Comparison of ENCODE assay signal across 8 cellular contexts in the genomic region with DNA sequence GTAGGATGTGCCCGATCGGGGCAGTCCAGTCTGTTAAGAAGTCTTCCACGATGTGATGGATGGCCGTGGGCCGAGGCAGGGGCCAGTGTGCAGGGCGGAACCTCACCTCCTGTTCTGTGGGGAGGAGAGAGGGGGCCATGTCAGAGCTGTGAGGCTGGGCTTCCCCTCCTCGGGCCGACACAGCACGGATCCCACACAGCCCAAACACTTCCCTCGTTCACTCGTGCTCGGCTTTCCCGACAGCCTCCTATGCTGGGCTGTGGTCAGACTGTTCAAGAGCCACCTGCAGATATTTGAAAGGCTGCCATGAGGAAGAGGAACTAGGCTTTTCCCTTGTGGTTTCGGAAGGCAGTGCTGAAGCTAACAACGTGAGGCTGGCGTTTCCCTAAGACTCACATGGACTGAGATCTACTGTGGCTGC. TPM values are rescaled to one million over a fixed set of nuclear protein-coding genes. Genes with fewer than 3 reads are reported as not detected.
DNase-seq lines count a peak whose midpoint lies in the region; ATAC-seq lines count a peak whose summit lies in the region.

No MANE protein-coding gene starts in this region.

- H3K27me3 Mint-ChIP-seq in activated naive CD8-positive, alpha-beta T cell treated with anti-CD3 and anti-CD28 coated beads, Interleukin-2, amount 10 ng/mL, durations not matched to agents 7 days and 5 days: no peaks in the 10 kb centered on the region
- H3K27me3 Mint-ChIP-seq in stimulated activated naive B cell treated with anti-CD40 and anti-IgM and Interleukin-4, amounts not matched to agents 10 μg/mL and 1 μg/mL and 100 μg/mL, for 72 hours: no peaks in the 10 kb centered on the region

- POLR2A ChIA-PET in activated naive CD8-positive, alpha-beta T cell treated with anti-CD3 and anti-CD28 coated beads, Interleukin-2, amount 10 ng/mL, durations not matched to agents 7 days and 5 days (lab: Charles Lee): interaction anchor here (2.9 kb wide), 2 partner anchors 12 to 13 kb away, joined by 10 to 12 read pairs; a partner anchor contains a TSS

- no peak overlapping the region for H3K4me3 Mint-ChIP-seq in activated naive CD8-positive, alpha-beta T cell treated with anti-CD3 and anti-CD28 coated beads, Interleukin-2, amount 10 ng/mL, durations not matched to agents 7 days and 5 days
- peak overlapping the region; percentile 61 to 67 for H3K4me3 Mint-ChIP-seq in stimulated activated naive B cell treated with anti-CD40 and anti-IgM and Interleukin-4, amounts not matched to agents 10 μg/mL and 1 μg/mL and 100 μg/mL, for 72 hours
- no peak overlapping the region for H3K4me3 Mint-ChIP-seq in stimulated activated effector memory CD8-positive, alpha-beta T cell treated with anti-CD3 and anti-CD28 coated beads, Interleukin-12 subunit alpha, Interleukin-12 subunit beta, amount 100 ng/mL, for 72 hours

- peak; percentile 33 for ATAC-seq in HG03196 (IDR thresholded peaks at IDR 0.05; ENCODE audit: unreplicated experiment)
- ATAC-seq in activated naive CD8-positive, alpha-beta T cell treated with anti-CD3 and anti-CD28 coated beads, Interleukin-2, amount 10 ng/mL, durations not matched to agents 7 days and 5 days (ENCODE audit: low read depth): peak; percentile 32
- ATAC-seq in stimulated activated naive B cell treated with anti-CD40 and anti-IgM and Interleukin-4, amounts not matched to agents 10 μg/mL and 1 μg/mL and 100 μg/mL, for 72 hours (replicated peaks): peak; percentile 93 to 94
- no peak for ATAC-seq in stimulated activated effector memory CD8-positive, alpha-beta T cell treated with anti-CD3 and anti-CD28 coated beads, Interleukin-12 subunit alpha, Interleukin-12 subunit beta, amount 100 ng/mL, for 72 hours

- H3K27ac Mint-ChIP-seq in activated naive CD8-positive, alpha-beta T cell treated with anti-CD3 and anti-CD28 coated beads, Interleukin-2, amount 10 ng/mL, durations not matched to agents 7 days and 5 days: no peak overlapping the region
- peak overlapping the region; percentile 77 for H3K27ac Mint-ChIP-seq in stimulated activated naive B cell treated with anti-CD40 and anti-IgM and Interleukin-4, amounts not matched to agents 10 μg/mL and 1 μg/mL and 100 μg/mL, for 72 hours
- no peak overlapping the region for H3K27ac Mint-ChIP-seq in stimulated activated effector memory CD8-positive, alpha-beta T cell treated with anti-CD3 and anti-CD28 coated beads, Interleukin-12 subunit alpha, Interleukin-12 subunit beta, amount 100 ng/mL, for 72 hours

- H3K4me1 Mint-ChIP-seq in activated naive CD8-positive, alpha-beta T cell treated with anti-CD3 and anti-CD28 coated beads, Interleukin-2, amount 10 ng/mL, durations not matched to agents 7 days and 5 days: peaks cover 4% of the 10 kb centered on the region
- peaks cover 20 to 32% of the 10 kb centered on the region in 2 donors for H3K4me1 Mint-ChIP-seq in stimulated activated naive B cell treated with anti-CD40 and anti-IgM and Interleukin-4, amounts not matched to agents 10 μg/mL and 1 μg/mL and 100 μg/mL, for 72 hours
- no peaks in the 10 kb centered on the region for H3K4me1 Mint-ChIP-seq in stimulated activated effector memory CD8-positive, alpha-beta T cell treated with anti-CD3 and anti-CD28 coated beads, Interleukin-12 subunit alpha, Interleukin-12 subunit beta, amount 100 ng/mL, for 72 hours

- peaks cover 18% of the 10 kb centered on the region for H3K36me3 Mint-ChIP-seq in activated naive CD8-positive, alpha-beta T cell treated with anti-CD3 and anti-CD28 coated beads, Interleukin-2, amount 10 ng/mL, durations not matched to agents 7 days and 5 days
- peaks cover 32 to 54% of the 10 kb centered on the region in 2 donors for H3K36me3 Mint-ChIP-seq in stimulated activated naive B cell treated with anti-CD40 and anti-IgM and Interleukin-4, amounts not matched to agents 10 μg/mL and 1 μg/mL and 100 μg/mL, for 72 hours
- H3K36me3 Mint-ChIP-seq in stimulated activated effector memory CD8-positive, alpha-beta T cell treated with anti-CD3 and anti-CD28 coated beads, Interleukin-12 subunit alpha, Interleukin-12 subunit beta, amount 100 ng/mL, for 72 hours: no peaks in the 10 kb centered on the region

- DNase-seq in GM19240 (ENCODE audit: insufficient read length, low spot score): peak; percentile 45
- DNase-seq in activated naive CD8-positive, alpha-beta T cell treated with anti-CD3 and anti-CD28 coated beads, Interleukin-2, amount 10 ng/mL, durations not matched to agents 7 days and 5 days: no peak
- DNase-seq in stimulated activated naive B cell treated with anti-CD40 and anti-IgM and Interleukin-4, amounts not matched to agents 10 μg/mL and 1 μg/mL and 100 μg/mL, for 72 hours: peak; percentile 77
- DNase-seq in stimulated activated CD4-positive, alpha-beta T cell treated with anti-CD3 and anti-CD28 coated beads, Interleukin-4, amount 100 ng/mL, for 4 hours: no peak
- no peak for DNase-seq in SHP77 (lab: John Stamatoyannopoulos, UW)
- no peak for DNase-seq in stimulated activated effector memory CD8-positive, alpha-beta T cell treated with anti-CD3 and anti-CD28 coated beads, Interleukin-12 subunit alpha, Interleukin-12 subunit beta, amount 100 ng/mL, for 72 hours (ENCODE audit: low spot score in 2 of 2)
- DNase-seq in DMS114 treated with DMSO at 0.1 percent for 48 hours (lab: John Stamatoyannopoulos, UW; ENCODE audit: unreplicated experiment): no peak

- H3K9me3 Mint-ChIP-seq in activated naive CD8-positive, alpha-beta T cell treated with anti-CD3 and anti-CD28 coated beads, Interleukin-2, amount 10 ng/mL, durations not matched to agents 7 days and 5 days: no peaks in the 10 kb centered on the region
- H3K9me3 Mint-ChIP-seq in stimulated activated naive B cell treated with anti-CD40 and anti-IgM and Interleukin-4, amounts not matched to agents 10 μg/mL and 1 μg/mL and 100 μg/mL, for 72 hours: no peaks in the 10 kb centered on the region
- no peaks in the 10 kb centered on the region for H3K9me3 Mint-ChIP-seq in stimulated activated effector memory CD8-positive, alpha-beta T cell treated with anti-CD3 and anti-CD28 coated beads, Interleukin-12 subunit alpha, Interleukin-12 subunit beta, amount 100 ng/mL, for 72 hours

RNA-seq across cellular contexts. Expression of a gene that starts 12.3 kb away (rescaled TPM):
- 10 to 100 TPM; 64.5 to 64.6 TPM for total RNA-seq in activated naive CD8-positive, alpha-beta T cell treated with anti-CD3 and anti-CD28 coated beads, Interleukin-2, amount 10 ng/mL, durations not matched to agents 7 days and 5 days

RNA-seq across cellular contexts. Expression of a gene that starts 13.1 kb away (rescaled TPM):
- total RNA-seq in activated naive CD8-positive, alpha-beta T cell treated with anti-CD3 and anti-CD28 coated beads, Interleukin-2, amount 10 ng/mL, durations not matched to agents 7 days and 5 days: 10 to 100 TPM; 10.9 to 12.0 TPM

RNA-seq across cellular contexts. Expression of a gene that starts 35.3 kb away (rescaled TPM):
- 100 to 1,000 TPM; 198 to 203 TPM for total RNA-seq in activated naive CD8-positive, alpha-beta T cell treated with anti-CD3 and anti-CD28 coated beads, Interleukin-2, amount 10 ng/mL, durations not matched to agents 7 days and 5 days

Comparison
In these comparisons a context has a peak if more than half of its experiments do, and no peak if none do; other contexts are left out.
1. DNase-seq: peak in GM19240 (single experiment) and stimulated activated naive B cell treated with anti-CD40 and anti-IgM and Interleukin-4, amounts not matched to agents 10 μg/mL and 1 μg/mL and 100 μg/mL, for 72 hours (single experiment); none in activated naive CD8-positive, alpha-beta T cell treated with anti-CD3 and anti-CD28 coated beads, Interleukin-2, amount 10 ng/mL, durations not matched to agents 7 days and 5 days (single experiment), stimulated activated CD4-positive, alpha-beta T cell treated with anti-CD3 and anti-CD28 coated beads, Interleukin-4, amount 100 ng/mL, for 4 hours (0 of 2), SHP77 (0 of 2), stimulated activated effector memory CD8-positive, alpha-beta T cell treated with anti-CD3 and anti-CD28 coated beads, Interleukin-12 subunit alpha, Interleukin-12 subunit beta, amount 100 ng/mL, for 72 hours (0 of 2) and DMS114 treated with DMSO at 0.1 percent for 48 hours (single experiment).
2. H3K4me3 Mint-ChIP-seq: peak in stimulated activated naive B cell treated with anti-CD40 and anti-IgM and Interleukin-4, amounts not matched to agents 10 μg/mL and 1 μg/mL and 100 μg/mL, for 72 hours (2 of 2); none in activated naive CD8-positive, alpha-beta T cell treated with anti-CD3 and anti-CD28 coated beads, Interleukin-2, amount 10 ng/mL, durations not matched to agents 7 days and 5 days (single experiment) and stimulated activated effector memory CD8-positive, alpha-beta T cell treated with anti-CD3 and anti-CD28 coated beads, Interleukin-12 subunit alpha, Interleukin-12 subunit beta, amount 100 ng/mL, for 72 hours (single experiment).